In genomic region chr11:9460322-9461067, GRCh38 we compare ENCODE assay signal across 8 cellular contexts. TPM values are rescaled to one million over a fixed set of nuclear protein-coding genes. Genes with fewer than 3 reads are reported as not detected.
A peak's percentile ranks its signal among the peaks of the same experiment; 100 is the strongest.
DNase-seq lines count a peak whose midpoint lies in the region; ATAC-seq and TF ChIP-seq lines count a peak whose summit lies in the region.

TSS of gene ZNF143 (plus strand) at chr11:9461012. CDS start at chr11:9471309, 10,297 bp downstream.

- peaks cover 14% of the 10 kb centered on the region for H3K36me3 Mint-ChIP-seq in T-helper 1 cell treated with Interleukin-12 subunit alpha and Interleukin-12 subunit beta and Interleukin-4 antibody, amounts not matched to agents 30 μg/mL and 1 μg/mL, for 36 hours (ENCODE audit: low read depth)

- H3K9me3 ChIP-seq in upper lobe of right lung, result no peaks in the 10 kb centered on the region

- peak within 1 kb of the TSS; percentile 98 for H3K4me3 ChIP-seq in upper lobe of right lung

- H3K27me3 Mint-ChIP-seq in T-helper 1 cell treated with Interleukin-12 subunit alpha and Interleukin-12 subunit beta and Interleukin-4 antibody, amounts not matched to agents 30 μg/mL and 1 μg/mL, for 36 hours (ENCODE audit: low read depth), result no peaks in the 10 kb centered on the region

- DNase-seq in GM13977 (ENCODE audit: low spot score) (peak; percentile 95), NCI-H1694 (lab: John Stamatoyannopoulos, UW) (peak; percentile 100), amniotic stem cell (lab: John Stamatoyannopoulos, UW) (peak; percentile 100), left cardiac atrium (peak; percentile 100), posterior vena cava (ENCODE audit: low spot score) (peak; percentile 100), upper lobe of right lung (peak; percentile 100)

- H3K4me3 Mint-ChIP-seq in T-helper 1 cell treated with Interleukin-12 subunit alpha and Interleukin-12 subunit beta and Interleukin-4 antibody, amounts not matched to agents 30 μg/mL and 1 μg/mL, for 36 hours, result peak within 1 kb of the TSS; percentile 98

- no peaks in the 10 kb centered on the region for H3K9me3 Mint-ChIP-seq in T-helper 1 cell treated with Interleukin-12 subunit alpha and Interleukin-12 subunit beta and Interleukin-4 antibody, amounts not matched to agents 30 μg/mL and 1 μg/mL, for 36 hours

- no peaks in the 10 kb centered on the region for H3K27me3 ChIP-seq in upper lobe of right lung

- TF ChIP-seq CTCF in GM13977 (IDR thresholded peaks at IDR 0.05; ENCODE audit: extremely low read depth, insufficient read depth, missing control alignments) (peak; percentile 63), upper lobe of right lung (IDR thresholded peaks at IDR 0.05) (no peak)

- peak within 1 kb of the TSS; percentile 98 for H3K27ac Mint-ChIP-seq in T-helper 1 cell treated with Interleukin-12 subunit alpha and Interleukin-12 subunit beta and Interleukin-4 antibody, amounts not matched to agents 30 μg/mL and 1 μg/mL, for 36 hours

- no peaks in the 10 kb centered on the region for H3K36me3 ChIP-seq in upper lobe of right lung

- peaks cover 19% of the 10 kb centered on the region for H3K4me1 Mint-ChIP-seq in T-helper 1 cell treated with Interleukin-12 subunit alpha and Interleukin-12 subunit beta and Interleukin-4 antibody, amounts not matched to agents 30 μg/mL and 1 μg/mL, for 36 hours (ENCODE audit: low read depth)

- intact Hi-C loops in left cardiac atrium (cut with DNase I), result no loop called here
- intact Hi-C loops in posterior vena cava (cut with DNase I), result no loop called here
- intact Hi-C loops in upper lobe of right lung (cut with DNase I), result no loop called here

- H3K4me1 ChIP-seq in upper lobe of right lung, result peaks cover 14% of the 10 kb centered on the region

- ATAC-seq in HG02884 (IDR thresholded peaks at IDR 0.05; ENCODE audit: unreplicated experiment), result peak; percentile 82
- ATAC-seq in left cardiac atrium, result peak; percentile 93 to 98
- peak; percentile 96 for ATAC-seq in upper lobe of right lung

- in situ Hi-C loops in GM13977 (cut with MboI; ENCODE audit: low pct_unique_long_range_greater_than_20kb, low sequenced_read_pairs, unreplicated experiment), result no loop called here

- H3K27ac ChIP-seq in upper lobe of right lung, result peak within 1 kb of the TSS; percentile 99

RNA-seq across cellular contexts. Expression of gene ZNF143, which starts in this region (rescaled TPM):
- 10 to 100 TPM; 22.2 to 24.0 TPM for total RNA-seq in left cardiac atrium
- total RNA-seq in posterior vena cava, result 10 to 100 TPM; 28.5 to 31.3 TPM
- total RNA-seq in upper lobe of right lung, result 29.6 TPM

Comparison
In these comparisons a context has a peak if more than half of its experiments do, and no peak if none do; other contexts are left out.
1. Peak in every context shown above with its lines: DNase-seq, ATAC-seq, H3K4me3 ChIP-seq and H3K27ac ChIP-seq.